In the genomic region with DNA sequence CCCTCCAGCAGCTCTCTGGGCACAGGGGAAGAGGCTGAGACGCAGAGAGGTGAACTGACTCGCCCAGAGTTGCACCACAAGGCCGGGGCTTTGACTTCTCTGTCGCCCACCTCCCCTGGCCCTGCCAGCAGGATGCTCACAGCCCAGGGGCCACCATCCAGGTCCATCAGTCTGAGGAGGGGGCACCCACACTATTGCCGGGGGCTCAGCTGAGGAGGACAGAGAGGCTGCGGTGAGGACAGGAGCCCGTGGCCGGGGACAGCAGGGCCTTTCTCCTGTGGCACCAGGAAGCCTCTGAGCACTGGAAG, we compare ENCODE assay signal across 9 cellular contexts. TPM values are rescaled to one million over a fixed set of nuclear protein-coding genes. Genes with fewer than 3 reads are reported as not detected.
DNase-seq lines count a peak whose midpoint lies in the region; ATAC-seq and TF ChIP-seq lines count a peak whose summit lies in the region.
"Had no signal": no experiment of that assay in that cellular context is flagged by ENCODE, and none has a peak within 500 bp of the region (broad histone marks: within the 10 kb centered on the region; RNA-seq: fewer than 3 reads in every experiment).

No MANE protein-coding gene starts in this region.

- CTCF ChIA-PET in activated CD4-positive, alpha-beta memory T cell treated with anti-CD3 and anti-CD28 coated beads, Interleukin-2, amount 10 ng/mL, durations not matched to agents 7 days and 5 days (lab: Charles Lee), result interaction anchor here (0.9 to 6.5 kb wide), 25 partner anchors 8 to 219 kb away, joined by 3 to 146 read pairs (median 8); a partner anchor contains a TSS
- CTCF ChIA-PET in PC-9 (lab: Charles Lee), result interaction anchor here (0.8 to 2.3 kb wide), 2 partner anchors 92 to 131 kb away, joined by 6 to 34 read pairs; no protein-coding TSS in a partner anchor

- H3K4me1 ChIP-seq in hepatocyte (ENCODE audit: insufficient read depth) (no peaks in the 10 kb centered on the region), PC-9 (replicated peaks; ENCODE audit: insufficient read depth) (peaks cover 2% of the 10 kb centered on the region; the same call in 1 of the 2 replicates)

- 96% methylated on average over 8 of the region's 8 CpGs for WGBS in hepatocyte (ENCODE audit: low lambda C conversion rate, missing lambda C conversion rate)

- no peaks in the 10 kb centered on the region for H4K20me1 ChIP-seq in hepatocyte (ENCODE audit: insufficient read depth, poor library complexity, severe bottlenecking)
- H4K20me1 ChIP-seq in PC-9 (ENCODE audit: insufficient read depth), result no peaks in the 10 kb centered on the region

- POLR2A ChIA-PET in activated CD4-positive, alpha-beta memory T cell treated with anti-CD3 and anti-CD28 coated beads, Interleukin-2, amount 10 ng/mL, durations not matched to agents 7 days and 5 days (lab: Charles Lee), result interaction anchor here (0.8 to 14.5 kb wide), 30 partner anchors 14 to 1062 kb away, joined by 3 to 448 read pairs (median 8); a partner anchor contains a TSS
- POLR2A ChIA-PET in PC-9 (lab: Charles Lee; ENCODE audit: unreplicated experiment), result no interaction called here

- H3K4me1 Mint-ChIP-seq in T-helper 2 cell treated with Interferon-gamma antibody and Interleukin-4, amounts not matched to agents 5 μg/mL and 100 μg/mL, for 36 hours (ENCODE audit: low read depth), result peaks cover 84% of the 10 kb centered on the region
- peaks cover 92% of the 10 kb centered on the region for H3K4me1 Mint-ChIP-seq in activated CD4-positive, alpha-beta memory T cell treated with anti-CD3 and anti-CD28 coated beads, Interleukin-2, amount 10 ng/mL, durations not matched to agents 7 days and 5 days
- H3K4me1 Mint-ChIP-seq in stimulated activated effector memory CD8-positive, alpha-beta T cell treated with anti-CD3 and anti-CD28 coated beads, Interleukin-12 subunit alpha, Interleukin-12 subunit beta, amount 100 ng/mL, for 72 hours, result peaks cover 85% of the 10 kb centered on the region

- H3K27me3 ChIP-seq in hepatocyte, result no peaks in the 10 kb centered on the region
- H3K27me3 ChIP-seq in PC-9 (ENCODE audit: insufficient read depth, low read depth), result no peaks in the 10 kb centered on the region

- H3K27me3 Mint-ChIP-seq in T-helper 2 cell treated with Interferon-gamma antibody and Interleukin-4, amounts not matched to agents 5 μg/mL and 100 μg/mL, for 36 hours (ENCODE audit: low read depth), result no peaks in the 10 kb centered on the region
- no peaks in the 10 kb centered on the region for H3K27me3 Mint-ChIP-seq in activated CD4-positive, alpha-beta memory T cell treated with anti-CD3 and anti-CD28 coated beads, Interleukin-2, amount 10 ng/mL, durations not matched to agents 7 days and 5 days

- ATAC-seq in stimulated activated effector memory CD8-positive, alpha-beta T cell treated with anti-CD3 and anti-CD28 coated beads, Interleukin-12 subunit alpha, Interleukin-12 subunit beta, amount 100 ng/mL, for 72 hours, result no peak

- intact Hi-C loops in PC-9 (cut with micrococcal nuclease; ENCODE audit: unreplicated experiment), result loop anchor here (1.0 to 2.0 kb wide), 5 partner anchors 57 to 221 kb away; no protein-coding TSS in a partner anchor

- H3K9me2 ChIP-seq in hepatocyte (replicated peaks; ENCODE audit: insufficient read depth) (no peaks in the 10 kb centered on the region), PC-9 (ENCODE audit: insufficient read depth) (no peaks in the 10 kb centered on the region)

- BruUV-seq in PC-9 (replicated peaks; lab: Mats Ljungman, UMichigan), result no TSS peak

- no peaks in the 10 kb centered on the region for H3K36me3 ChIP-seq in hepatocyte (replicated peaks; ENCODE audit: insufficient read depth, low read depth)
- H3K36me3 ChIP-seq in PC-9 (ENCODE audit: low read depth), result peaks cover 13% of the 10 kb centered on the region; the same call in 1 of the 2 replicates

- H2AFZ ChIP-seq in hepatocyte, result no peak overlapping the region
- H2AFZ ChIP-seq in PC-9, result no peak overlapping the region

- no peak for TF ChIP-seq CTCF in hepatocyte (IDR thresholded peaks at IDR 0.05; ENCODE audit: poor library complexity)
- TF ChIP-seq CTCF in PC-9 (conservative IDR thresholded peaks at IDR 0.05), result no peak

- H3K36me3 Mint-ChIP-seq in T-helper 2 cell treated with Interferon-gamma antibody and Interleukin-4, amounts not matched to agents 5 μg/mL and 100 μg/mL, for 36 hours (ENCODE audit: low read depth), result peaks cover 43% of the 10 kb centered on the region
- H3K36me3 Mint-ChIP-seq in activated CD4-positive, alpha-beta memory T cell treated with anti-CD3 and anti-CD28 coated beads, Interleukin-2, amount 10 ng/mL, durations not matched to agents 7 days and 5 days (ENCODE audit: low read depth), result peaks cover 57% of the 10 kb centered on the region
- peaks cover 48% of the 10 kb centered on the region for H3K36me3 Mint-ChIP-seq in stimulated activated effector memory CD8-positive, alpha-beta T cell treated with anti-CD3 and anti-CD28 coated beads, Interleukin-12 subunit alpha, Interleukin-12 subunit beta, amount 100 ng/mL, for 72 hours

- no peaks in the 10 kb centered on the region for H3K9me3 ChIP-seq in hepatocyte (ENCODE audit: low read depth)
- no peaks in the 10 kb centered on the region for H3K9me3 ChIP-seq in PC-9 (ENCODE audit: insufficient read depth, low read depth)

- peak overlapping the region; percentile 99 for H3K27ac Mint-ChIP-seq in T-helper 2 cell treated with Interferon-gamma antibody and Interleukin-4, amounts not matched to agents 5 μg/mL and 100 μg/mL, for 36 hours
- peak overlapping the region; percentile 100 for H3K27ac Mint-ChIP-seq in activated CD4-positive, alpha-beta memory T cell treated with anti-CD3 and anti-CD28 coated beads, Interleukin-2, amount 10 ng/mL, durations not matched to agents 7 days and 5 days
- peak overlapping the region; percentile 94 for H3K27ac Mint-ChIP-seq in stimulated activated effector memory CD8-positive, alpha-beta T cell treated with anti-CD3 and anti-CD28 coated beads, Interleukin-12 subunit alpha, Interleukin-12 subunit beta, amount 100 ng/mL, for 72 hours

- peak overlapping the region; percentile 84 for H3K4me3 Mint-ChIP-seq in T-helper 2 cell treated with Interferon-gamma antibody and Interleukin-4, amounts not matched to agents 5 μg/mL and 100 μg/mL, for 36 hours
- H3K4me3 Mint-ChIP-seq in activated CD4-positive, alpha-beta memory T cell treated with anti-CD3 and anti-CD28 coated beads, Interleukin-2, amount 10 ng/mL, durations not matched to agents 7 days and 5 days, result no peak overlapping the region
- H3K4me3 Mint-ChIP-seq in stimulated activated effector memory CD8-positive, alpha-beta T cell treated with anti-CD3 and anti-CD28 coated beads, Interleukin-12 subunit alpha, Interleukin-12 subunit beta, amount 100 ng/mL, for 72 hours, result peak overlapping the region; percentile 71

- no peak overlapping the region for H3K4me2 ChIP-seq in hepatocyte
- H3K4me2 ChIP-seq in PC-9, result no peak overlapping the region

- peaks cover 8% of the 10 kb centered on the region; the same call in 1 of the 2 replicates for H3F3A ChIP-seq in PC-9 (ENCODE audit: insufficient read depth, low read depth)

- DNase-seq in T-helper 2 cell treated with Interferon-gamma antibody and Interleukin-4, amounts not matched to agents 5 μg/mL and 100 μg/mL, for 36 hours (ENCODE audit: low spot score), result no peak
- no peak for DNase-seq in T-helper 2 cell
- DNase-seq in activated CD4-positive, alpha-beta memory T cell treated with anti-CD3 and anti-CD28 coated beads, Interleukin-2, amount 10 ng/mL, durations not matched to agents 7 days and 5 days, result no peak
- no peak for DNase-seq in hepatocyte (ENCODE audit: low spot score)
- no peak for DNase-seq in stimulated activated effector memory CD8-positive, alpha-beta T cell treated with anti-CD3 and anti-CD28 coated beads, Interleukin-12 subunit alpha, Interleukin-12 subunit beta, amount 100 ng/mL, for 72 hours (ENCODE audit: low spot score in 2 of 2)
- DNase-seq in PC-9, result no peak
- DNase-seq in DMS53 treated with DMSO at 0.1 percent for 48 hours (lab: John Stamatoyannopoulos, UW; ENCODE audit: unreplicated experiment), result no peak
- no peak for DNase-seq in NCI-H1092 treated with DMSO at 0.1 percent for 48 hours (lab: John Stamatoyannopoulos, UW)
- DNase-seq: 8988T had no signal

- no peaks in the 10 kb centered on the region for H3K9me3 Mint-ChIP-seq in T-helper 2 cell treated with Interferon-gamma antibody and Interleukin-4, amounts not matched to agents 5 μg/mL and 100 μg/mL, for 36 hours
- no peaks in the 10 kb centered on the region for H3K9me3 Mint-ChIP-seq in activated CD4-positive, alpha-beta memory T cell treated with anti-CD3 and anti-CD28 coated beads, Interleukin-2, amount 10 ng/mL, durations not matched to agents 7 days and 5 days
- H3K9me3 Mint-ChIP-seq in stimulated activated effector memory CD8-positive, alpha-beta T cell treated with anti-CD3 and anti-CD28 coated beads, Interleukin-12 subunit alpha, Interleukin-12 subunit beta, amount 100 ng/mL, for 72 hours, result no peaks in the 10 kb centered on the region

- H3K27ac ChIP-seq in hepatocyte (peak overlapping the region; percentile 68), PC-9 (no peak overlapping the region)

- H3K79me2 ChIP-seq in hepatocyte (no peaks in the 10 kb centered on the region), PC-9 (ENCODE audit: low read depth) (peaks cover 7% of the 10 kb centered on the region; the same call in 1 of the 2 replicates)

- H3K4me3 ChIP-seq in hepatocyte, result no peak overlapping the region
- no peak overlapping the region for H3K4me3 ChIP-seq in PC-9

RNA-seq across cellular contexts. Expression of a gene that starts 32.6 kb away (rescaled TPM):
- 10 to 100 TPM; 12.7 to 14.3 TPM for total RNA-seq in activated CD4-positive, alpha-beta memory T cell treated with anti-CD3 and anti-CD28 coated beads, Interleukin-2, amount 10 ng/mL, durations not matched to agents 7 days and 5 days
- total RNA-seq in hepatocyte (7.2 and 11.5 TPM in 2 replicates), PC-9 (2021) (5.1 and 7.2 TPM in 2 replicates)
- polyA plus RNA-seq in hepatocyte, result 5.6 and 9.7 TPM in 2 replicates

RNA-seq across cellular contexts. Expression of a gene that starts 32.7 kb away (rescaled TPM):
- total RNA-seq in activated CD4-positive, alpha-beta memory T cell treated with anti-CD3 and anti-CD28 coated beads, Interleukin-2, amount 10 ng/mL, durations not matched to agents 7 days and 5 days, result 100 to 1,000 TPM; 100 to 106 TPM
- total RNA-seq in hepatocyte (35.0 and 40.8 TPM in 2 replicates), PC-9 (2021) (114 and 121 TPM in 2 replicates)
- 58.2 and 66.3 TPM in 2 replicates for polyA plus RNA-seq in hepatocyte
